15 cellular contexts compared by ENCODE assay signal in genomic region chr6:137248702-137249101, GRCh38. TPM values are rescaled to one million over a fixed set of nuclear protein-coding genes. Genes with fewer than 3 reads are reported as not detected.
DNase-seq lines count a peak whose midpoint lies in the region; ATAC-seq and TF ChIP-seq lines count a peak whose summit lies in the region.
"Had no signal": no experiment of that assay in that cellular context is flagged by ENCODE, and none has a peak within 500 bp of the region (broad histone marks: within the 10 kb centered on the region; RNA-seq: fewer than 3 reads in every experiment).

No MANE protein-coding gene starts in this region.

- H3K4me1 ChIP-seq in OCI-LY3 (ENCODE audit: low read length) (peaks cover 30% of the 10 kb centered on the region), aorta (ENCODE audit: control insufficient read depth in 1 of 2, insufficient read depth in 2 of 2, low read length in 2 of 2) (no peaks in the 10 kb centered on the region)
- H3K4me1 ChIP-seq: prostate gland had no signal

- H3K9ac ChIP-seq in OCI-LY3 (ENCODE audit: low read length), result no peak overlapping the region

- H3K4me2 ChIP-seq in OCI-LY3 (ENCODE audit: low read length), result 0 out of 2 replicates have a peak overlapping the region, but pooled peaks have one; percentile 10

- peak; percentile 36 for DNase-seq in GF-D8 (lab: John Stamatoyannopoulos, UW)
- no peak for DNase-seq in left lobe of liver (ENCODE audit: low spot score)
- DNase-seq in activated CD4-positive, alpha-beta T cell treated with anti-CD3 and anti-CD28 coated beads, Interleukin-2, amount 10 ng/mL, durations not matched to agents 7 days and 5 days, result no peak
- DNase-seq in NCI-H1092 treated with DMSO at 0.1 percent for 48 hours (lab: John Stamatoyannopoulos, UW), result no peak
- DNase-seq in aorta, result no peak
- DNase-seq: DND-41; SHP77 treated with DMSO at 0.1 percent for 48 hours; stimulated activated CD4-positive, alpha-beta T cell treated with anti-CD3 and anti-CD28 coated beads, Interleukin-4, amount 100 ng/mL, for 24 hours; stimulated activated naive CD8-positive, alpha-beta T cell treated with anti-CD3 and anti-CD28 coated beads, Interleukin-15, Interleukin-2, amounts not matched to agents 100 U/mL and 50 U/mL, for 24 hours had no signal

- peaks cover 10% of the 10 kb centered on the region for H3K36me3 ChIP-seq in OCI-LY3 (replicated peaks; ENCODE audit: low read depth, low read length)
- no peaks in the 10 kb centered on the region for H3K36me3 ChIP-seq in aorta (ENCODE audit: control insufficient read depth in 1 of 2, insufficient read depth in 2 of 2, low read length in 1 of 2)
- H3K36me3 ChIP-seq: prostate gland had no signal

- no peak for TF ChIP-seq CTCF in OCI-LY3 (IDR thresholded peaks at IDR 0.05; ENCODE audit: low read depth, low read length)

- H4K20me1 ChIP-seq in OCI-LY3 (ENCODE audit: insufficient read depth, low read length), result no peaks in the 10 kb centered on the region

- H3K79me2 ChIP-seq in OCI-LY3 (ENCODE audit: low read length), result no peaks in the 10 kb centered on the region

- H3K4me3 Mint-ChIP-seq in activated CD4-positive, alpha-beta T cell treated with anti-CD3 and anti-CD28 coated beads, Interleukin-2, amount 10 ng/mL, durations not matched to agents 7 days and 5 days, result no peak overlapping the region
- H3K4me3 Mint-ChIP-seq: mesothelial cell of epicardium had no signal

- H3K4me3 ChIP-seq in OCI-LY3 (ENCODE audit: low read length), result no peak overlapping the region
- no peak overlapping the region for H3K4me3 ChIP-seq in aorta (ENCODE audit: low read length in 2 of 2)
- H3K4me3 ChIP-seq: prostate gland had no signal

- POLR2A ChIA-PET in activated CD4-positive, alpha-beta T cell treated with anti-CD3 and anti-CD28 coated beads, Interleukin-2, amount 10 ng/mL, durations not matched to agents 7 days and 5 days (lab: Charles Lee), result no interaction called here

- no peak overlapping the region for H3K27ac Mint-ChIP-seq in activated CD4-positive, alpha-beta T cell treated with anti-CD3 and anti-CD28 coated beads, Interleukin-2, amount 10 ng/mL, durations not matched to agents 7 days and 5 days
- H3K27ac Mint-ChIP-seq: mesothelial cell of epicardium had no signal

- H3K27me3 Mint-ChIP-seq in activated CD4-positive, alpha-beta T cell treated with anti-CD3 and anti-CD28 coated beads, Interleukin-2, amount 10 ng/mL, durations not matched to agents 7 days and 5 days, result peaks cover 10% of the 10 kb centered on the region

- CTCF ChIA-PET in activated CD4-positive, alpha-beta T cell treated with anti-CD3 and anti-CD28 coated beads, Interleukin-2, amount 10 ng/mL, durations not matched to agents 7 days and 5 days (lab: Charles Lee), result interaction anchor here (0.8 to 1.3 kb wide), 5 partner anchors 10 to 154 kb away, joined by 3 read pairs; no protein-coding TSS in a partner anchor

- H3K9me3 Mint-ChIP-seq in activated CD4-positive, alpha-beta T cell treated with anti-CD3 and anti-CD28 coated beads, Interleukin-2, amount 10 ng/mL, durations not matched to agents 7 days and 5 days, result peaks cover 8% of the 10 kb centered on the region

- H3K27ac ChIP-seq in OCI-LY3 (ENCODE audit: low read length) (0 out of 2 replicates have a peak overlapping the region, but pooled peaks have one; percentile 11), aorta (ENCODE audit: low read depth in 1 of 2, low read length in 2 of 2) (no peak overlapping the region)
- H3K27ac ChIP-seq: prostate gland, VCaP had no signal

- H3K9me3 ChIP-seq in OCI-LY3 (ENCODE audit: insufficient read depth, low read length), result peaks cover 8% of the 10 kb centered on the region; the same call in 1 of the 2 replicates
- H3K9me3 ChIP-seq in aorta (ENCODE audit: control insufficient read depth, low read length), result no peaks in the 10 kb centered on the region
- H3K9me3 ChIP-seq: prostate gland had no signal

- intact Hi-C loops in aorta (cut with DNase I), result no loop called here

- peaks cover 3% of the 10 kb centered on the region for H3K4me1 Mint-ChIP-seq in activated CD4-positive, alpha-beta T cell treated with anti-CD3 and anti-CD28 coated beads, Interleukin-2, amount 10 ng/mL, durations not matched to agents 7 days and 5 days
- H3K4me1 Mint-ChIP-seq: mesothelial cell of epicardium had no signal

- H3K27me3 ChIP-seq in OCI-LY3 (ENCODE audit: low read depth, low read length) (no peaks in the 10 kb centered on the region), aorta (ENCODE audit: control insufficient read depth in 1 of 2, insufficient read depth in 2 of 2, low read length in 1 of 2) (no peaks in the 10 kb centered on the region)

- ATAC-seq in HG02798 (IDR thresholded peaks at IDR 0.05; ENCODE audit: poor library complexity, unreplicated experiment) (peak; percentile 60), left lobe of liver (peak; percentile 36), GM18873 (IDR thresholded peaks at IDR 0.05; ENCODE audit: low FRiP score, unreplicated experiment) (no peak), aorta (ENCODE audit: low FRiP score) (no peak)
- ATAC-seq: stimulated activated naive CD8-positive, alpha-beta T cell treated with anti-CD3 and anti-CD28 coated beads, Interleukin-15, Interleukin-2, amounts not matched to agents 100 U/mL and 50 U/mL, for 24 hours had no signal

- 11 to 14% methylated on average over 4 of the region's 4 CpGs for WGBS in aorta, 2 donors

- peak overlapping the region; percentile 96 for H2AFZ ChIP-seq in OCI-LY3 (ENCODE audit: low read depth, low read length)

- peaks cover 2% of the 10 kb centered on the region for H3K36me3 Mint-ChIP-seq in activated CD4-positive, alpha-beta T cell treated with anti-CD3 and anti-CD28 coated beads, Interleukin-2, amount 10 ng/mL, durations not matched to agents 7 days and 5 days (ENCODE audit: low read depth)
- H3K36me3 Mint-ChIP-seq: mesothelial cell of epicardium had no signal

RNA-seq across cellular contexts. Expression of gene IFNGR1, which starts 29.5 kb away (rescaled TPM):
- total RNA-seq in left lobe of liver (23.0 TPM), aorta (10 to 100 TPM; 64.4 to 82.8 TPM)
- 10 to 100 TPM; 18.7 to 21.1 TPM for total RNA-seq in activated CD4-positive, alpha-beta T cell treated with anti-CD3 and anti-CD28 coated beads, Interleukin-2, amount 10 ng/mL, durations not matched to agents 7 days and 5 days
- 10 to 100 TPM; 46.1 to 59.5 TPM for polyA plus RNA-seq in aorta

Comparison
In these comparisons a context has a peak if more than half of its experiments do, and no peak if none do; other contexts are left out.
1. ATAC-seq: peak in HG02798 (single experiment) and left lobe of liver (single experiment); none in GM18873 (single experiment) and aorta (single experiment).